1 cellular context compared by ENCODE assay signal in genomic region chr2:102070058-102070642, GRCh38.
TF ChIP-seq lines count a peak whose summit lies in the region.

No MANE protein-coding gene starts in this region.

TF ChIP-seq in K562, 482 proteins besides CTCF, POLR2A, EP300 and RAD21 (continued from another document and continues in another):
- TF ChIP-seq, protein P1, sequence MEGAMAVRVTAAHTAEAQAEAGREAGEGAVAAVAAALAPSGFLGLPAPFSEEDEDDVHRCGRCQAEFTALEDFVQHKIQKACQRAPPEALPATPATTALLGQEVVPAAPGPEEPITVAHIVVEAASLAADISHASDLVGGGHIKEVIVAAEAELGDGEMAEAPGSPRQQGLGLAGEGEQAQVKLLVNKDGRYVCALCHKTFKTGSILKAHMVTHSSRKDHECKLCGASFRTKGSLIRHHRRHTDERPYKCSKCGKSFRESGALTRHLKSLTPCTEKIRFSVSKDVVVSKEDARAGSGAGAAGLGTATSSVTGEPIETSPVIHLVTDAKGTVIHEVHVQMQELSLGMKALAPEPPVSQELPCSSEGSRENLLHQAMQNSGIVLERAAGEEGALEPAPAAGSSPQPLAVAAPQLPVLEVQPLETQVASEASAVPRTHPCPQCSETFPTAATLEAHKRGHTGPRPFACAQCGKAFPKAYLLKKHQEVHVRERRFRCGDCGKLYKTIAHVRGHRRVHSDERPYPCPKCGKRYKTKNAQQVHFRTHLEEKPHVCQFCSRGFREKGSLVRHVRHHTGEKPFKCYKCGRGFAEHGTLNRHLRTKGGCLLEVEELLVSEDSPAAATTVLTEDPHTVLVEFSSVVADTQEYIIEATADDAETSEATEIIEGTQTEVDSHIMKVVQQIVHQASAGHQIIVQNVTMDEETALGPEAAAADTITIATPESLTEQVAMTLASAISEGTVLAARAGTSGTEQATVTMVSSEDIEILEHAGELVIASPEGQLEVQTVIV (CRISPR knock-in tag; IDR thresholded peaks at IDR 0.05; ENCODE audit: borderline replicate concordance) = no peak
- TF ChIP-seq E2F8 (IDR thresholded peaks at IDR 0.05; ENCODE audit: low read depth, partially characterized antibody) (peak; percentile 50), ETS1 (conservative IDR thresholded peaks at IDR 0.05; ENCODE audit: control insufficient read depth, low read depth, low read length) (no peak), ZNF695 (CRISPR knock-in tag; IDR thresholded peaks at IDR 0.05) (no peak), MGA (IDR thresholded peaks at IDR 0.05) (no peak), SOX6 (IDR thresholded peaks at IDR 0.05) (0 out of 2 replicates have a peak, but pooled peaks have one; percentile 17), LEF1 (IDR thresholded peaks at IDR 0.05) (no peak), ERF (CRISPR knock-in tag; IDR thresholded peaks at IDR 0.05) (no peak), XRCC5 (IDR thresholded peaks at IDR 0.05; ENCODE audit: low read depth, low read length) (no peak), CHD2 (IDR thresholded peaks at IDR 0.05; ENCODE audit: low read depth, low read length) (no peak), ZNF592 (IDR thresholded peaks at IDR 0.05) (no peak), BRF2 (IDR thresholded peaks at IDR 0.05; ENCODE audit: borderline replicate concordance, insufficient read depth, insufficient read length) (no peak), FOXK2 (conservative IDR thresholded peaks at IDR 0.05 in 1 of 2, IDR thresholded peaks at IDR 0.05 in 1 of 2; ENCODE audit: low read depth in 2 of 2) (peak in 1 of 2 experiments; percentile 56; a peak in 1 of 4 replicates), KAT2B (IDR thresholded peaks at IDR 0.05; ENCODE audit: low read depth, low read length) (no peak), U2AF2 (optimal IDR thresholded peaks at IDR 0.05; ENCODE audit: low read depth, low read length) (no peak), EZH2 (IDR thresholded peaks at IDR 0.05; ENCODE audit: borderline replicate concordance, low read depth, low read length) (no peak), HNRNPH1 (optimal IDR thresholded peaks at IDR 0.05; ENCODE audit: low read depth, low read length) (no peak), ZBTB7A (IDR thresholded peaks at IDR 0.05; ENCODE audit: borderline replicate concordance, control insufficient read depth, low read depth, low read length) (no peak), ZNF644 (tag; IDR thresholded peaks at IDR 0.05; ENCODE audit: low read depth) (0 out of 2 replicates have a peak, but pooled peaks have one; percentile 69), SIX5 (IDR thresholded peaks at IDR 0.05; ENCODE audit: borderline replicate concordance in 1 of 2, insufficient read depth in 1 of 2, low read depth in 1 of 2, low read length in 2 of 2) (no peak), IFI16 (CRISPR knock-in tag; IDR thresholded peaks at IDR 0.05) (no peak), MTA3 (IDR thresholded peaks at IDR 0.05; ENCODE audit: borderline replicate concordance) (no peak), ARID1B (IDR thresholded peaks at IDR 0.05) (no peak), ZNF551 (CRISPR knock-in tag; IDR thresholded peaks at IDR 0.05) (no peak), HOMEZ (CRISPR knock-in tag; IDR thresholded peaks at IDR 0.05) (no peak), THRB (CRISPR knock-in tag; conservative IDR thresholded peaks at IDR 0.05) (peak; percentile 71; the same call in 1 of the 2 replicates)
